In genomic region chr3:541328-541727, GRCh38 we compare ENCODE assay signal across 26 cellular contexts.
"Had no signal": no experiment of that assay in that cellular context is flagged by ENCODE, and none has a peak within 500 bp of the region (broad histone marks: within the 10 kb centered on the region; RNA-seq: fewer than 3 reads in every experiment).

No MANE protein-coding gene starts in this region.

- DNase-seq: activated CD4-positive, alpha-beta T cell treated with anti-CD3 and anti-CD28 coated beads for 4 hours; activated CD4-positive, alpha-beta T cell treated with anti-CD3 and anti-CD28 coated beads, Interleukin-2, amount 50 U/mL, for 48 hours; activated CD4-positive, CD25-positive, alpha-beta regulatory T cell; activated CD8-positive, alpha-beta memory T cell treated with anti-CD3 and anti-CD28 coated beads, Interleukin-2, amount 50 U/mL, for 48 hours; activated naive CD4-positive, alpha-beta T cell; activated T-cell treated with anti-CD3 and anti-CD28 coated beads, Interleukin-2, amount 50 U/mL, for 4 hours; adrenal gland; central memory CD4-positive, alpha-beta T cell; colonic mucosa; dorsolateral prefrontal cortex; effector memory CD8-positive, alpha-beta T cell; foreskin melanocyte; immature natural killer cell; left lung; midbrain; natural killer cell; occipital lobe; retina; stimulated activated CD4-positive, alpha-beta T cell treated with anti-CD3 and anti-CD28 coated beads, Interleukin-4, amount 100 ng/mL, for 24 hours; stimulated activated naive CD4-positive, alpha-beta T cell treated with Interleukin-2 at 50 U/mL for 16 hours; T-helper 17 cell; thyroid gland had no signal

- H3K36me3 Mint-ChIP-seq: activated naive CD8-positive, alpha-beta T cell; natural killer cell had no signal

- H3K27me3 Mint-ChIP-seq: activated naive CD8-positive, alpha-beta T cell; effector memory CD8-positive, alpha-beta T cell; T-helper 17 cell had no signal

- H3K4me1 Mint-ChIP-seq: immature natural killer cell, natural killer cell, T-helper 17 cell had no signal

- H3K4me3 ChIP-seq: adrenal gland, ascending aorta, colonic mucosa, dorsolateral prefrontal cortex, left lung, thyroid gland had no signal

- H3K27ac Mint-ChIP-seq: activated naive CD8-positive, alpha-beta T cell; activated T-helper 2 cell treated with anti-CD3 and anti-CD28 coated beads, Interferon-gamma antibody, Interleukin-2, Interleukin-4, amounts not matched to agents 10 μg/mL and 5 μg/mL and 100 μg/mL, durations not matched to agents 14 hours and 24 hours and 36 hours; effector memory CD8-positive, alpha-beta T cell; immature natural killer cell; natural killer cell; T-helper 17 cell had no signal

- H3K4me3 Mint-ChIP-seq: activated naive CD8-positive, alpha-beta T cell; activated T-cell treated with anti-CD3 and anti-CD28 coated beads, Interleukin-2, amount 50 U/mL, for 4 hours; effector memory CD8-positive, alpha-beta T cell; immature natural killer cell; natural killer cell; T-helper 17 cell had no signal

- ATAC-seq: activated T-cell treated with anti-CD3 and anti-CD28 coated beads, Interleukin-2, amount 50 U/mL, for 4 hours; effector memory CD8-positive, alpha-beta T cell; esophagus mucosa; left lung; natural killer cell; T-helper 17 cell had no signal
